11 cellular contexts compared by ENCODE assay signal in genomic region chr3:114447545-114447944, GRCh38.
DNase-seq lines count a peak whose midpoint lies in the region; ATAC-seq, FAIRE-seq and TF ChIP-seq lines count a peak whose summit lies in the region.
"Had no signal": no experiment of that assay in that cellular context is flagged by ENCODE, and none has a peak within 500 bp of the region (broad histone marks: within the 10 kb centered on the region; RNA-seq: fewer than 3 reads in every experiment).

No MANE protein-coding gene starts in this region.

- RAD21 ChIA-PET in GM12878 (lab: Charles Lee; ENCODE audit: unreplicated experiment): interaction anchor here (0.8 to 2.3 kb wide), 4 partner anchors 17 to 162 kb away, joined by 3 to 6 read pairs (median 3); no protein-coding TSS in a partner anchor

- TF ChIP-seq CTCF in GM12878 (IDR thresholded peaks at IDR 0.05 in 2 of 3, conservative IDR thresholded peaks at IDR 0.05 in 1 of 3; ENCODE audit: control insufficient read depth in 2 of 3, extremely low read depth in 1 of 3, insufficient read depth in 1 of 3, low read depth in 3 of 3, low read length in 3 of 3): peak in 2 of 3 experiments; percentile 40; a peak in 4 of 6 replicates

- no peak overlapping the region; the same call in 1 of the 2 replicates for H2AFZ ChIP-seq in GM12878 (ENCODE audit: control insufficient read depth, low read depth, low read length)

- TF ChIP-seq EP300 in GM12878 (IDR thresholded peaks at IDR 0.05; ENCODE audit: borderline replicate concordance in 1 of 2, control insufficient read depth in 1 of 2, low read depth in 2 of 2, low read length in 2 of 2): no peak

- POLR2A ChIA-PET in GM12878 (lab: Charles Lee): interaction anchor here (1.4 kb wide), 1 partner anchor 13 kb away, joined by 3 read pairs; no protein-coding TSS in a partner anchor

- peaks cover 5% of the 10 kb centered on the region for H3K4me1 ChIP-seq in GM12878 (ENCODE audit: control insufficient read depth, insufficient read depth, low read length)
- peaks cover 42% of the 10 kb centered on the region for H3K4me1 ChIP-seq in skeletal muscle satellite cell (ENCODE audit: control insufficient read depth, insufficient read depth, low read length)

- H3K4me2 ChIP-seq in GM12878 (ENCODE audit: control insufficient read depth, insufficient read depth) (peak overlapping the region; percentile 78), skeletal muscle satellite cell (ENCODE audit: low read length) (peak overlapping the region; percentile 43)

- no peaks in the 10 kb centered on the region for H4K20me1 ChIP-seq in GM12878 (ENCODE audit: control insufficient read depth, insufficient read depth)

- no peak for TF ChIP-seq POLR2A in GM12878 (IDR thresholded peaks at IDR 0.05; ENCODE audit: low read depth, low read length)

- peak; percentile 32; the same call in 1 of the 2 replicates for TF ChIP-seq RAD21 in GM12878 (IDR thresholded peaks at IDR 0.05; ENCODE audit: insufficient read depth, low read depth, low read length)

- no peak for FAIRE-seq in GM12878 (lab: Jason Lieb, UNC)
- FAIRE-seq: A204.1 had no signal

- CTCF ChIA-PET in GM12878 (lab: Yijun Ruan, JAX): interaction anchor here (0.6 to 2.1 kb wide), 12 partner anchors 9 to 295 kb away, joined by 3 to 11 read pairs (median 4); no protein-coding TSS in a partner anchor

- peak overlapping the region; percentile 93 for H3K27ac ChIP-seq in GM12878 (ENCODE audit: control insufficient read depth, insufficient read depth)
- H3K27ac ChIP-seq: brain microvascular endothelial cell had no signal

- SMC1A ChIA-PET in GM12878 (lab: Charles Lee; ENCODE audit: uncharacterized antibody, unreplicated experiment): interaction anchor here (0.7 to 2.4 kb wide), 8 partner anchors 9 to 220 kb away, joined by 3 to 13 read pairs (median 6); no protein-coding TSS in a partner anchor

- peak; percentile 35 for ATAC-seq in HG03095 (IDR thresholded peaks at IDR 0.05; ENCODE audit: unreplicated experiment)
- ATAC-seq in GM12878: peak; percentile 54
- ATAC-seq in GM21737 (IDR thresholded peaks at IDR 0.05; ENCODE audit: unreplicated experiment): no peak

- peak overlapping the region; percentile 58 for H3K4me3 ChIP-seq in GM12878
- H3K4me3 ChIP-seq in skeletal muscle satellite cell (ENCODE audit: low read length): peak overlapping the region; percentile 20

- H3K9ac ChIP-seq in GM12878 (ENCODE audit: control insufficient read depth, insufficient read depth, low read length) (peak overlapping the region; percentile 18; the same call in 1 of the 2 replicates), skeletal muscle satellite cell (ENCODE audit: low read depth, low read length) (peak overlapping the region; percentile 38)

- H3K79me2 ChIP-seq in GM12878 (ENCODE audit: control insufficient read depth, insufficient read depth, low read length): peaks cover 77% of the 10 kb centered on the region

- DNase-seq in DMS153 (lab: John Stamatoyannopoulos, UW) (peak; percentile 15), DMS153 treated with DMSO at 0.1 percent for 48 hours (lab: John Stamatoyannopoulos, UW; ENCODE audit: unreplicated experiment) (no peak), GM12878 (ENCODE audit: low read depth, low spot score) (no peak)
- no peak for DNase-seq in activated T-cell treated with anti-CD3 and anti-CD28 coated beads, Interleukin-2, amount 50 U/mL, for 1 hour
- DNase-seq in activated CD4-positive, alpha-beta T cell treated with anti-CD3 and anti-CD28 coated beads for 4 hours: no peak
- DNase-seq: brain microvascular endothelial cell, occipital lobe had no signal

- H3K9me3 ChIP-seq in GM12878 (replicated peaks; ENCODE audit: control insufficient read depth, insufficient read depth, low read length) (no peaks in the 10 kb centered on the region), skeletal muscle satellite cell (replicated peaks; ENCODE audit: low read length) (no peaks in the 10 kb centered on the region)

- 11% methylated on average over 3 of the region's 3 CpGs for WGBS in GM12878 (ENCODE audit: insufficient coverage, insufficient replicate concordance, low lambda C conversion rate, missing lambda C conversion rate)

- intact Hi-C loops in GM12878 (cut with micrococcal nuclease; ENCODE audit: unreplicated experiment): no loop called here

- in situ Hi-C loops in GM12878 (cut with MboI): no loop called here

- H3K27me3 ChIP-seq in GM12878 (replicated peaks in 1 of 2; ENCODE audit: control insufficient read depth in 2 of 2, insufficient read depth in 2 of 2, low read length in 1 of 2): no peaks in the 10 kb centered on the region
- H3K27me3 ChIP-seq in skeletal muscle satellite cell (ENCODE audit: control insufficient read depth, insufficient read depth, low read length): no peaks in the 10 kb centered on the region
- H3K27me3 ChIP-seq: brain microvascular endothelial cell had no signal

- H3K36me3 ChIP-seq in GM12878 (ENCODE audit: control insufficient read depth in 2 of 2, insufficient read depth in 2 of 2, low read length in 1 of 2) (no peaks in the 10 kb centered on the region), skeletal muscle satellite cell (ENCODE audit: insufficient read depth, low read length) (no peaks in the 10 kb centered on the region)
- H3K36me3 ChIP-seq: brain microvascular endothelial cell had no signal

- no TSS peak for BruUV-seq in GM12878 (replicated peaks; lab: Mats Ljungman, UMichigan)

TF ChIP-seq in GM12878, 131 proteins besides CTCF, POLR2A, EP300 and RAD21:
- TF ChIP-seq SMC3 (IDR thresholded peaks at IDR 0.05; ENCODE audit: borderline replicate concordance, low read length): peak; percentile 43; the same call in 1 of the 2 replicates
- no peak for TF ChIP-seq SREBF2 (IDR thresholded peaks at IDR 0.05; ENCODE audit: low read length)
